20 cellular contexts compared by ENCODE assay signal in the genomic region with DNA sequence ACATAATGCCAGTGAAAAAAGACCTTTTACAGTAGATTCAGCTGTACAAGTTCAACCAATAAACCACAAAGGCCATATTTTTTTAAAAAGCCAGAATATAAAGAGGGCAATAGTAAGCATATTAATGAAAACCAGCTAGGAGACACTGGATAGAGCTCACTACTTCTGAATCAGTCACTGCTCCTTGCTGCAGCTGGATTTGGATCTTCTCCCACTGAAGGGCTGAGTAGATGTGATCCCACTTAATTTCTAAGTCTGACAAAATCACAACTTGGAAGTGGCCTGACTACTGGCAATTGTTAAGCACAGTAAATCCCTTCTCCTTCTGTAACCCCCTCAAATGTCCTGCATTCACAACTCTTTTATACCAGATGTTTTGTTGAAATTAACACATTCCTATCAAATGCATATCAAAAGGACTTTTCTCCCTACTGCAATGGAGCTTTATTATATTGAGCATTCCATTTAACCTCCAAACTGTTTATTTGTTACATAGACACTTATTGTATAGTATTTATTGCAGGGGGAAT.
A peak's percentile ranks its signal among the peaks of the same experiment; 100 is the strongest.
DNase-seq lines count a peak whose midpoint lies in the region; TF ChIP-seq lines count a peak whose summit lies in the region.
"Had no signal": no experiment of that assay in that cellular context is flagged by ENCODE, and none has a peak within 500 bp of the region (broad histone marks: within the 10 kb centered on the region; RNA-seq: fewer than 3 reads in every experiment).

No MANE protein-coding gene starts in this region.

- no peak overlapping the region for H3K18ac ChIP-seq in H9 (ENCODE audit: insufficient read length, low read depth, low read length)

- H3K27ac Mint-ChIP-seq in H9: peak overlapping the region; percentile 15 to 90 (median 58); a peak in 5 of 7 replicates

- H3K9me3 ChIP-seq in H9 (ENCODE audit: control insufficient read depth, low read depth, low read length): no peaks in the 10 kb centered on the region
- no peaks in the 10 kb centered on the region for H3K9me3 ChIP-seq in adipocyte (ENCODE audit: control insufficient read depth, low read length)
- no peaks in the 10 kb centered on the region for H3K9me3 ChIP-seq in esophagus squamous epithelium
- H3K9me3 ChIP-seq: SJCRH30 had no signal

- no peaks in the 10 kb centered on the region for H4K20me1 ChIP-seq in H9 (ENCODE audit: control insufficient read depth, insufficient read depth, insufficient read length)

- H3K4me3 ChIP-seq in adipocyte (ENCODE audit: low read length): no peak overlapping the region
- no peak overlapping the region for H3K4me3 ChIP-seq in esophagus squamous epithelium
- H3K4me3 ChIP-seq: BLaER1 treated with 17β-estradiol and CSF1 and Interleukin-3, amounts not matched to agents 10 nM and 100 nM; SJCRH30 had no signal

- H3K9ac ChIP-seq in H9 (ENCODE audit: extremely low read depth, insufficient read length, low read length) (peak overlapping the region; percentile 13), adipocyte (ENCODE audit: low read length) (no peak overlapping the region)
- H3K9ac ChIP-seq: BLaER1 treated with 17β-estradiol and CSF1 and Interleukin-3, amounts not matched to agents 10 nM and 100 nM had no signal

- H3K36me3 ChIP-seq in adipocyte (ENCODE audit: control insufficient read depth, insufficient read depth, low read length, severe bottlenecking): no peaks in the 10 kb centered on the region
- no peaks in the 10 kb centered on the region for H3K36me3 ChIP-seq in esophagus squamous epithelium
- H3K36me3 ChIP-seq: BLaER1 treated with 17β-estradiol and CSF1 and Interleukin-3, amounts not matched to agents 10 nM and 100 nM; SJCRH30 had no signal

- H4K5ac ChIP-seq in H9 (ENCODE audit: insufficient read length, low read depth, low read length): no peak overlapping the region

- H4K8ac ChIP-seq in H9 (replicated peaks; ENCODE audit: insufficient read length, low read depth, low read length): no peak overlapping the region

- H3K14ac ChIP-seq in H9 (ENCODE audit: insufficient read depth, low read length): no peak overlapping the region

- peaks cover 42 to 51% of the 10 kb centered on the region in 2 experiments for H3K4me1 Mint-ChIP-seq in H9

- no peak overlapping the region for H3T11ph ChIP-seq in H9 (ENCODE audit: low read length)

- H3K36me3 Mint-ChIP-seq in H9 (ENCODE audit: insufficient read depth in 1 of 3, low read depth in 3 of 3): peaks cover 0 to 18% (median 8%) of the 10 kb centered on the region in 3 experiments; a peak in 4 of 7 replicates

- TF ChIP-seq CTCF in H9 (conservative IDR thresholded peaks at IDR 0.05) (no peak), esophagus squamous epithelium (IDR thresholded peaks at IDR 0.05) (no peak)

- no peak for TF ChIP-seq POLR2A in esophagus squamous epithelium (IDR thresholded peaks at IDR 0.05)

- no peak overlapping the region for H3K4me3 Mint-ChIP-seq in H9

- no peak overlapping the region for H2BK5ac ChIP-seq in H9 (ENCODE audit: insufficient read length, low read length)

- no peak overlapping the region for H4K91ac ChIP-seq in H9 (ENCODE audit: insufficient read length, low read depth, low read length)

- no peak overlapping the region for H2BK120ac ChIP-seq in H9 (ENCODE audit: low read depth, low read length, poor library complexity, severe bottlenecking)

- DNase-seq in AG08395 (ENCODE audit: low spot score) (peak; percentile 6), H9 (no peak), adipocyte (ENCODE audit: low read depth) (peak; percentile 11), fibroblast of the conjunctiva (ENCODE audit: low read depth) (peak; percentile 45), EL (no peak), SK-N-DZ (ENCODE audit: low spot score) (no peak), D341Med (ENCODE audit: low spot score) (no peak), esophagus squamous epithelium (lab: John Stamatoyannopoulos, UW) (no peak)
- DNase-seq: 8988T, DMS 273 treated with DMSO at 0.1 percent for 48 hours, HCEC 1CT, MV-4-11, NCI-H1417 treated with DMSO at 0.1 percent for 48 hours, NCI-H1930, NCI-H2171, NCI-H446 treated with DMSO at 0.1 percent for 48 hours, PC-3, SJCRH30 had no signal

- no peak overlapping the region for H2AFZ ChIP-seq in H9 (ENCODE audit: low read length)

- no peak overlapping the region for H3K56ac ChIP-seq in H9 (ENCODE audit: insufficient read length, low read depth, low read length)

- no peak overlapping the region for H2BK12ac ChIP-seq in H9 (ENCODE audit: insufficient read length, low read depth, low read length)

- H3K27me3 ChIP-seq in H9 (ENCODE audit: insufficient read depth, low read length) (no peaks in the 10 kb centered on the region), adipocyte (replicated peaks; ENCODE audit: control insufficient read depth, insufficient read depth, low read length) (peaks cover 3% of the 10 kb centered on the region), esophagus squamous epithelium (no peaks in the 10 kb centered on the region)
- H3K27me3 ChIP-seq: SJCRH30 had no signal

- H2BK15ac ChIP-seq in H9 (ENCODE audit: low read depth, low read length): no peak overlapping the region

- H2AK5ac ChIP-seq in H9 (ENCODE audit: insufficient read length, low read length): no peak overlapping the region

- peak overlapping the region; percentile 72 for H3K27ac ChIP-seq in H9 (ENCODE audit: insufficient read length, low read depth, low read length)
- H3K27ac ChIP-seq in esophagus squamous epithelium: no peak overlapping the region
- H3K27ac ChIP-seq: BLaER1 treated with 17β-estradiol and CSF1 and Interleukin-3, amounts not matched to agents 10 nM and 100 nM; RWPE1; SJCRH30 had no signal

- H2BK20ac ChIP-seq in H9 (ENCODE audit: low read depth, low read length, poor library complexity, severe bottlenecking): no peak overlapping the region

- H3K79me1 ChIP-seq in H9 (ENCODE audit: insufficient read depth, low read depth, low read length, poor library complexity, severe bottlenecking): no peaks in the 10 kb centered on the region

- H3K23ac ChIP-seq in H9 (ENCODE audit: insufficient read length, low read depth, low read length): no peak overlapping the region

- no peak overlapping the region for H3K4ac ChIP-seq in H9 (ENCODE audit: low read depth, low read length)

- peaks cover 7% of the 10 kb centered on the region for H3K4me1 ChIP-seq in H9 (ENCODE audit: insufficient read depth, low read length)
- no peaks in the 10 kb centered on the region for H3K4me1 ChIP-seq in adipocyte (ENCODE audit: control insufficient read depth, insufficient read depth, low read length)
- H3K4me1 ChIP-seq in esophagus squamous epithelium: peaks cover 0 to 17% (median 0%) of the 10 kb centered on the region in 3 donors
- H3K4me1 ChIP-seq: BLaER1 treated with 17β-estradiol and CSF1 and Interleukin-3, amounts not matched to agents 10 nM and 100 nM; SJCRH30 had no signal

- no peaks in the 10 kb centered on the region for H3K27me3 Mint-ChIP-seq in H9 (ENCODE audit: low read depth)

- H3K4me2 ChIP-seq in H9 (ENCODE audit: insufficient read depth, insufficient read length, low read length): peak overlapping the region; percentile 38
- H3K4me2 ChIP-seq: BLaER1 treated with 17β-estradiol and CSF1 and Interleukin-3, amounts not matched to agents 10 nM and 100 nM had no signal

- no peaks in the 10 kb centered on the region for H3K23me2 ChIP-seq in H9 (ENCODE audit: insufficient read length, low read depth, low read length, poor library complexity, severe bottlenecking)

- intact Hi-C loops in esophagus squamous epithelium (cut with DNase I): no loop called here

- peaks cover 2 to 8% of the 10 kb centered on the region in 2 experiments; a peak in 3 of 5 replicates for H3K9me3 Mint-ChIP-seq in H9

- H3K79me2 ChIP-seq in H9 (ENCODE audit: insufficient read depth, low read length): no peaks in the 10 kb centered on the region

Comparison
In these comparisons a context has a peak if more than half of its experiments do, and no peak if none do; other contexts are left out.
1. DNase-seq: peak in AG08395 (single experiment), adipocyte (single experiment) and fibroblast of the conjunctiva (single experiment); none in H9 (single experiment), EL (single experiment), SK-N-DZ (single experiment), D341Med (single experiment) and esophagus squamous epithelium (single experiment).